19 cellular contexts compared by ENCODE assay signal in genomic region chr6:165486183-165487137, GRCh38.
DNase-seq lines count a peak whose midpoint lies in the region; ATAC-seq, FAIRE-seq and TF ChIP-seq lines count a peak whose summit lies in the region.
"Had no signal": no experiment of that assay in that cellular context is flagged by ENCODE, and none has a peak within 500 bp of the region (broad histone marks: within the 10 kb centered on the region; RNA-seq: fewer than 3 reads in every experiment).

No MANE protein-coding gene starts in this region.

- H3K4me3 Mint-ChIP-seq in neural progenitor cell = no peak overlapping the region
- H3K4me3 Mint-ChIP-seq in CD4-positive, alpha-beta memory T cell = no peak overlapping the region
- H3K4me3 Mint-ChIP-seq in effector memory CD8-positive, alpha-beta T cell = no peak overlapping the region
- H3K4me3 Mint-ChIP-seq: activated naive CD4-positive, alpha-beta T cell treated with anti-CD3 and anti-CD28 coated beads, Interleukin-2, amount 50 U/mL, for 24 hours; activated T-helper 1 cell treated with anti-CD3 and anti-CD28 coated beads, Interleukin-12 subunit alpha, Interleukin-12 subunit beta, Interleukin-2, Interleukin-4 antibody, amounts not matched to agents 30 ng/mL and 10 ng/mL and 1 ng/mL, durations not matched to agents 14 hours and 24 hours and 36 hours; CD8-positive, alpha-beta T cell had no signal

- H2AFZ ChIP-seq in IMR-90 (replicated peaks; ENCODE audit: low read length, poor library complexity) = no peak overlapping the region
- no peak overlapping the region for H2AFZ ChIP-seq in neural progenitor cell (replicated peaks)
- H2AFZ ChIP-seq: parathyroid adenoma had no signal

- no peak for DNase-seq in GM12891 (ENCODE audit: insufficient read length, low spot score)
- no peak for DNase-seq in IMR-90
- DNase-seq in neural progenitor cell (ENCODE audit: low spot score) = peak; percentile 42
- DNase-seq in hippocampal formation (lab: John Stamatoyannopoulos, UW) = no peak
- DNase-seq in CD4-positive, alpha-beta memory T cell = no peak
- no peak for DNase-seq in effector memory CD8-positive, alpha-beta T cell
- DNase-seq: activated CD4-positive, alpha-beta T cell treated with anti-CD3 and anti-CD28 coated beads for 48 hours; CD8-positive, alpha-beta T cell; HCEC 1CT; hypothalamus; NCI-H1105 treated with DMSO at 0.1 percent for 48 hours; NCI-H69; stimulated activated CD4-positive, alpha-beta T cell treated with anti-CD3 and anti-CD28 coated beads, Interleukin-2, amount 100 ng/mL, for 24 hours; stimulated activated naive CD4-positive, alpha-beta T cell had no signal

- CTCF ChIA-PET in IMR-90 (lab: Yijun Ruan, JAX) = no interaction called here
- CTCF ChIA-PET in CD4-positive, alpha-beta memory T cell (lab: Charles Lee; ENCODE audit: partially characterized antibody) = no interaction called here

- intact Hi-C loops in IMR-90 (cut with micrococcal nuclease) = no loop called here
- intact Hi-C loops in CD4-positive, alpha-beta memory T cell (cut with micrococcal nuclease) = no loop called here

- no peak overlapping the region for H4K91ac ChIP-seq in IMR-90 (ENCODE audit: insufficient read depth, low read depth, low read length)

- no peaks in the 10 kb centered on the region for H4K20me1 ChIP-seq in IMR-90 (ENCODE audit: insufficient read depth, low read length)
- H4K20me1 ChIP-seq in neural progenitor cell (ENCODE audit: low read depth) = peaks cover 4% of the 10 kb centered on the region

- no peak overlapping the region for H2AK9ac ChIP-seq in IMR-90 (replicated peaks; ENCODE audit: low read depth, low read length, poor library complexity)

- no peak overlapping the region for H2BK120ac ChIP-seq in IMR-90 (ENCODE audit: low read depth, low read length)

- no peak overlapping the region for H3K4ac ChIP-seq in IMR-90 (ENCODE audit: low read depth, low read length)

- H3K4me3 ChIP-seq in IMR-90 (ENCODE audit: insufficient read depth, low read depth, low read length) (no peak overlapping the region), ectodermal cell (ENCODE audit: insufficient read depth, low read depth, low read length) (no peak overlapping the region), neural progenitor cell (no peak overlapping the region)
- no peak overlapping the region for H3K4me3 ChIP-seq in CD4-positive, alpha-beta memory T cell (ENCODE audit: low read length in 2 of 2)

- peak; percentile 69 for FAIRE-seq in GM12891 (lab: Jason Lieb, UNC)
- FAIRE-seq: keratinocyte had no signal

- no peak overlapping the region for H2BK15ac ChIP-seq in IMR-90 (ENCODE audit: low read depth, low read length)

- no peak overlapping the region for H3K23ac ChIP-seq in IMR-90 (ENCODE audit: low read depth, low read length)

- no CpG with 5 or more reads among the region's 22 CpGs for WGBS in IMR-90 (ENCODE audit: extremely low coverage in 2 of 2, insufficient read length in 1 of 2), 2 experiments
- WGBS in ectodermal cell, 2 experiments = 76 to 78% methylated on average over 20 to 22 of the region's 22 CpGs

- H3K4me1 ChIP-seq in IMR-90 (ENCODE audit: control insufficient read depth, insufficient read depth, low read length) (peaks cover 14% of the 10 kb centered on the region), ectodermal cell (ENCODE audit: control insufficient read depth, insufficient read depth, low read length) (peaks cover 16% of the 10 kb centered on the region), neural progenitor cell (peaks cover 9% of the 10 kb centered on the region)
- H3K4me1 ChIP-seq in CD4-positive, alpha-beta memory T cell (ENCODE audit: insufficient read depth, low read length) = no peaks in the 10 kb centered on the region
- H3K4me1 ChIP-seq: parathyroid adenoma had no signal

- no peak overlapping the region for H4K5ac ChIP-seq in IMR-90 (ENCODE audit: low read depth, low read length)

- no peak for TF ChIP-seq CTCF in IMR-90 (conservative IDR thresholded peaks at IDR 0.05; ENCODE audit: low read depth, low read length)
- TF ChIP-seq CTCF in neural progenitor cell (IDR thresholded peaks at IDR 0.05) = no peak

- dilution Hi-C loops in IMR-90 (cut with HindIII; ENCODE audit: low sequenced_read_pairs, unreplicated experiment) = no loop called here

- TF ChIP-seq RAD21 in IMR-90 (IDR thresholded peaks at IDR 0.05; ENCODE audit: low read length) = no peak

- peaks cover 20% of the 10 kb centered on the region for H3K9me3 Mint-ChIP-seq in neural progenitor cell
- peaks cover 0 to 4% (median 0%) of the 10 kb centered on the region in 8 donors for H3K9me3 Mint-ChIP-seq in CD4-positive, alpha-beta memory T cell
- H3K9me3 Mint-ChIP-seq in effector memory CD8-positive, alpha-beta T cell = peaks cover 2 to 3% of the 10 kb centered on the region in 2 donors
- H3K9me3 Mint-ChIP-seq: activated naive CD4-positive, alpha-beta T cell treated with anti-CD3 and anti-CD28 coated beads, Interleukin-2, amount 50 U/mL, for 24 hours had no signal

- no peak overlapping the region for H3K14ac ChIP-seq in IMR-90 (replicated peaks; ENCODE audit: low read depth, low read length)

- in situ Hi-C loops in IMR-90 (cut with MboI; ENCODE audit: low sequenced_read_pairs) = no loop called here

- H3K4me1 Mint-ChIP-seq in neural progenitor cell = peaks cover 28% of the 10 kb centered on the region
- H3K4me1 Mint-ChIP-seq in CD4-positive, alpha-beta memory T cell = no peaks in the 10 kb centered on the region
- H3K4me1 Mint-ChIP-seq in effector memory CD8-positive, alpha-beta T cell (ENCODE audit: low read depth in 2 of 2) = no peaks in the 10 kb centered on the region
- H3K4me1 Mint-ChIP-seq: activated naive CD4-positive, alpha-beta T cell treated with anti-CD3 and anti-CD28 coated beads, Interleukin-2, amount 50 U/mL, for 24 hours had no signal

- H3K27me3 ChIP-seq in IMR-90 (ENCODE audit: control insufficient read depth, insufficient read depth, low read length) (no peaks in the 10 kb centered on the region), ectodermal cell (ENCODE audit: control insufficient read depth, insufficient read depth, low read length, poor library complexity, severe bottlenecking) (no peaks in the 10 kb centered on the region), neural progenitor cell (no peaks in the 10 kb centered on the region)
- H3K27me3 ChIP-seq in CD4-positive, alpha-beta memory T cell (ENCODE audit: insufficient read depth, low read length) = no peaks in the 10 kb centered on the region

- H4K8ac ChIP-seq in IMR-90 (ENCODE audit: low read depth in 2 of 2, low read length in 2 of 2) = no peak overlapping the region

- H3K36me3 Mint-ChIP-seq in neural progenitor cell = peaks cover 3% of the 10 kb centered on the region
- H3K36me3 Mint-ChIP-seq in CD4-positive, alpha-beta memory T cell = no peaks in the 10 kb centered on the region
- no peaks in the 10 kb centered on the region for H3K36me3 Mint-ChIP-seq in effector memory CD8-positive, alpha-beta T cell (ENCODE audit: insufficient read depth)
- H3K36me3 Mint-ChIP-seq: activated naive CD4-positive, alpha-beta T cell treated with anti-CD3 and anti-CD28 coated beads, Interleukin-2, amount 50 U/mL, for 24 hours; CD8-positive, alpha-beta T cell had no signal

- no peak overlapping the region for H3K9ac ChIP-seq in IMR-90 (ENCODE audit: low read depth, low read length)
- H3K9ac ChIP-seq in neural progenitor cell = no peak overlapping the region
- H3K9ac ChIP-seq: parathyroid adenoma had no signal

- POLR2A ChIA-PET in IMR-90 (lab: Charles Lee; ENCODE audit: unreplicated experiment) = no interaction called here
- POLR2A ChIA-PET in CD4-positive, alpha-beta memory T cell (lab: Charles Lee; ENCODE audit: partially characterized antibody) = no interaction called here

- H3K9me3 ChIP-seq in IMR-90 (ENCODE audit: control insufficient read depth, insufficient read depth, low read length) (no peaks in the 10 kb centered on the region), ectodermal cell (ENCODE audit: control insufficient read depth, low read length) (no peaks in the 10 kb centered on the region), neural progenitor cell (ENCODE audit: low read depth) (no peaks in the 10 kb centered on the region)
- H3K9me3 ChIP-seq in CD4-positive, alpha-beta memory T cell (ENCODE audit: control insufficient read depth in 1 of 2, low read length in 2 of 2) = no peaks in the 10 kb centered on the region

- H3K18ac ChIP-seq in IMR-90 (ENCODE audit: low read depth, low read length) = no peak overlapping the region

- no peak overlapping the region for H2BK20ac ChIP-seq in IMR-90 (ENCODE audit: low read depth, low read length)

- no peak overlapping the region for H3K56ac ChIP-seq in IMR-90 (ENCODE audit: extremely low read depth, insufficient read depth, low read length)

- H3K27me3 Mint-ChIP-seq in neural progenitor cell (ENCODE audit: insufficient read depth, low read depth) = peaks cover 2% of the 10 kb centered on the region
- H3K27me3 Mint-ChIP-seq in CD4-positive, alpha-beta memory T cell = no peaks in the 10 kb centered on the region
- H3K27me3 Mint-ChIP-seq in effector memory CD8-positive, alpha-beta T cell = no peaks in the 10 kb centered on the region

- no peak overlapping the region for H2AK5ac ChIP-seq in IMR-90 (ENCODE audit: low read depth, low read length)

- H3K27ac ChIP-seq in IMR-90 (ENCODE audit: insufficient read depth, low read length) (no peak overlapping the region), ectodermal cell (ENCODE audit: insufficient read depth, low read depth, low read length, poor library complexity, severe bottlenecking) (peak overlapping the region; percentile 60), neural progenitor cell (no peak overlapping the region)
- H3K27ac ChIP-seq in CD4-positive, alpha-beta memory T cell (ENCODE audit: low read depth, low read length) = no peak overlapping the region
- H3K27ac ChIP-seq: parathyroid adenoma had no signal

- no peak overlapping the region for H2BK5ac ChIP-seq in IMR-90 (ENCODE audit: low read depth, low read length, poor library complexity, severe bottlenecking)

- no peaks in the 10 kb centered on the region for H3K79me2 ChIP-seq in neural progenitor cell (ENCODE audit: low read depth)
- H3K79me2 ChIP-seq: parathyroid adenoma had no signal

- H3K4me2 ChIP-seq in IMR-90 (ENCODE audit: low read depth, low read length) = no peak overlapping the region; the same call in 1 of the 2 replicates
- no peak overlapping the region for H3K4me2 ChIP-seq in neural progenitor cell

- H3K36me3 ChIP-seq in IMR-90 (ENCODE audit: control insufficient read depth, insufficient read depth, low read length) = no peaks in the 10 kb centered on the region
- no peaks in the 10 kb centered on the region for H3K36me3 ChIP-seq in ectodermal cell (ENCODE audit: control insufficient read depth, insufficient read depth, low read length)
- H3K36me3 ChIP-seq in neural progenitor cell = no peaks in the 10 kb centered on the region
- H3K36me3 ChIP-seq in CD4-positive, alpha-beta memory T cell (ENCODE audit: insufficient read depth, low read length) = no peaks in the 10 kb centered on the region

- H3F3A ChIP-seq in neural progenitor cell (ENCODE audit: low read depth) = no peaks in the 10 kb centered on the region

- peak; percentile 18; the same call in 1 of the 2 replicates for ATAC-seq in IMR-90 (ENCODE audit: low read depth)
- ATAC-seq in effector memory CD8-positive, alpha-beta T cell (replicated peaks) = no peak
- ATAC-seq: CD8-positive, alpha-beta T cell had no signal

- BruUV-seq in IMR-90 (replicated peaks; lab: Mats Ljungman, UMichigan) = no TSS peak

- H3K27ac Mint-ChIP-seq in neural progenitor cell = peak overlapping the region; percentile 90
- no peak overlapping the region for H3K27ac Mint-ChIP-seq in CD4-positive, alpha-beta memory T cell
- H3K27ac Mint-ChIP-seq in effector memory CD8-positive, alpha-beta T cell = no peak overlapping the region
- H3K27ac Mint-ChIP-seq: activated naive CD4-positive, alpha-beta T cell treated with anti-CD3 and anti-CD28 coated beads, Interleukin-2, amount 50 U/mL, for 24 hours; activated T-helper 1 cell treated with anti-CD3 and anti-CD28 coated beads, Interleukin-12 subunit alpha, Interleukin-12 subunit beta, Interleukin-2, Interleukin-4 antibody, amounts not matched to agents 30 ng/mL and 10 ng/mL and 1 ng/mL, durations not matched to agents 14 hours and 24 hours and 36 hours; CD8-positive, alpha-beta T cell had no signal

- no peaks in the 10 kb centered on the region; the same call in 1 of the 2 replicates for H3K9me1 ChIP-seq in IMR-90 (ENCODE audit: insufficient read depth, low read length)

- H3K79me1 ChIP-seq in IMR-90 (ENCODE audit: low read depth in 1 of 2, low read length in 2 of 2) = peaks cover 8 to 15% of the 10 kb centered on the region in 2 experiments; a peak in 2 of 4 replicates

- no peak for TF ChIP-seq POLR2A in GM12891 (IDR thresholded peaks at IDR 0.05; ENCODE audit: low read depth, low read length)
- no peak for TF ChIP-seq POLR2A in IMR-90 (IDR thresholded peaks at IDR 0.05; ENCODE audit: low read depth, low read length)
